8 cellular contexts compared by ENCODE assay signal in genomic region chr11:65858354-65859133, GRCh38. TPM values are rescaled to one million over a fixed set of nuclear protein-coding genes. Genes with fewer than 3 reads are reported as not detected.
DNase-seq lines count a peak whose midpoint lies in the region.

No MANE protein-coding gene starts in this region.

- no peaks in the 10 kb centered on the region for H3K9me3 ChIP-seq in effector memory CD4-positive, alpha-beta T cell (ENCODE audit: control insufficient read depth, low read length)
- no peaks in the 10 kb centered on the region for H3K9me3 ChIP-seq in neuron (ENCODE audit: low read length)

- H3K4me3 ChIP-seq in effector memory CD4-positive, alpha-beta T cell (ENCODE audit: insufficient read depth, low read depth, low read length, poor library complexity, severe bottlenecking) = peak overlapping the region; percentile 96
- H3K4me3 ChIP-seq in neuron (ENCODE audit: low read length) = peak overlapping the region; percentile 97

- H2AFZ ChIP-seq in neuron (ENCODE audit: low read depth, low read length) = peak overlapping the region; percentile 49

- peaks cover 45% of the 10 kb centered on the region for H3K4me1 ChIP-seq in effector memory CD4-positive, alpha-beta T cell (ENCODE audit: control insufficient read depth, insufficient read depth, low read length, poor library complexity, severe bottlenecking)
- H3K4me1 ChIP-seq in neuron (ENCODE audit: insufficient read depth, low read length) = peaks cover 29% of the 10 kb centered on the region

- H3K27me3 ChIP-seq in effector memory CD4-positive, alpha-beta T cell (replicated peaks; ENCODE audit: control insufficient read depth, insufficient read depth, low read length, poor library complexity, severe bottlenecking) = no peaks in the 10 kb centered on the region
- no peaks in the 10 kb centered on the region for H3K27me3 ChIP-seq in neuron (ENCODE audit: insufficient read depth, low read length)

- H3K27ac ChIP-seq in effector memory CD4-positive, alpha-beta T cell (ENCODE audit: insufficient read depth, low read length, poor library complexity, severe bottlenecking) = peak overlapping the region; percentile 86

- peaks cover 42% of the 10 kb centered on the region for H3K36me3 ChIP-seq in effector memory CD4-positive, alpha-beta T cell (ENCODE audit: control insufficient read depth, insufficient read depth, low read length)
- peaks cover 54% of the 10 kb centered on the region for H3K36me3 ChIP-seq in neuron (ENCODE audit: insufficient read depth, low read length)

- DNase-seq in NCI-H1092 treated with DMSO at 0.1 percent for 48 hours (lab: John Stamatoyannopoulos, UW) (peak; percentile 91), NCI-H1092 (lab: John Stamatoyannopoulos, UW) (no peak), NCI-H345 treated with DMSO at 0.1 percent for 48 hours (lab: John Stamatoyannopoulos, UW; ENCODE audit: unreplicated experiment) (peak; percentile 51), H4 (ENCODE audit: low spot score) (no peak)
- no peak for DNase-seq in effector memory CD4-positive, alpha-beta T cell
- no peak for DNase-seq in activated CD8-positive, alpha-beta memory T cell treated with anti-CD3 and anti-CD28 coated beads, Interleukin-2, amount 50 U/mL, for 48 hours
- no peak for DNase-seq in stimulated activated CD4-positive, alpha-beta T cell treated with anti-CD3 and anti-CD28 coated beads, Interleukin-1b, Interleukin-23, amount 100 ng/mL, for 48 hours

RNA-seq across cellular contexts. Expression of gene CFL1, which starts 0.6 kb away (rescaled TPM):
- 1,250 and 1,621 TPM in 2 replicates for total RNA-seq in H4 (2014; rRNA removed; shearing (Covaris generic))

RNA-seq across cellular contexts. Expression of gene MUS81, which starts 1.7 kb away (rescaled TPM):
- total RNA-seq in H4 (2014; rRNA removed; shearing (Covaris generic)) = 13.6 and 20.0 TPM in 2 replicates

RNA-seq across cellular contexts. Expression of gene EFEMP2, which starts 14.1 kb away (rescaled TPM):
- 0.33 and 3.9 TPM in 2 replicates for total RNA-seq in H4 (2014; rRNA removed; shearing (Covaris generic))

RNA-seq across cellular contexts. Expression of gene CTSW, which starts 21.1 kb away (rescaled TPM):
- not detected in 2 replicates for total RNA-seq in H4 (2014; rRNA removed; shearing (Covaris generic))

RNA-seq across cellular contexts. Expression of gene SNX32, which starts 24.8 kb away (rescaled TPM):
- total RNA-seq in H4 (2014; rRNA removed; shearing (Covaris generic)) = not detected in 2 replicates

Comparison
In these comparisons a context has a peak if more than half of its experiments do, and no peak if none do; other contexts are left out.
1. DNase-seq: peak in NCI-H1092 treated with DMSO at 0.1 percent for 48 hours (single experiment) and NCI-H345 treated with DMSO at 0.1 percent for 48 hours (single experiment); none in NCI-H1092 (single experiment), effector memory CD4-positive, alpha-beta T cell (0 of 3), H4 (single experiment), activated CD8-positive, alpha-beta memory T cell treated with anti-CD3 and anti-CD28 coated beads, Interleukin-2, amount 50 U/mL, for 48 hours (single experiment) and stimulated activated CD4-positive, alpha-beta T cell treated with anti-CD3 and anti-CD28 coated beads, Interleukin-1b, Interleukin-23, amount 100 ng/mL, for 48 hours (single experiment).